8 cellular contexts compared by ENCODE assay signal in the genomic region with DNA sequence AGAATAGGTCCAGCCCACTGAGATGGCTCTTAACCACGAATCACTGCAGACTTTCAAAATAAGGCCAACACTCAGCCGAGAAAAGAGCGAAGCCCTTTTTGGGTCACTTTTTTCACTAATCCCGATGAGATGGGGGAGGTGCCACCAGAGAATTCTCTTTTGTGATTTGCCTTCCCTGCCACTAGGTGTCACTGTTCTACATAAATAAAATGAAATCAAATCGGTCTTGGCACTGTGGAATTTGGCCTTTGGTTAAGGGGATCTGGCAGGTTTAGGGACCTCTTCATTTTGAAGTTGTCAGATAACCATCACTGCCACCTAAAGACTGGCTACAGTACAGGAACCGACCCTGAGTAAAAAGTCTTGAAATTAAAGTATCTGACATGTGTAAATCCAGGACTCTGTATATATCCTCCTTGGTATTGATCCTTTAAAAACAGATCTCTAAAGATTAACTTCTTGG.
A peak's percentile ranks its signal among the peaks of the same experiment; 100 is the strongest.
DNase-seq lines count a peak whose midpoint lies in the region; ATAC-seq and TF ChIP-seq lines count a peak whose summit lies in the region.

No MANE protein-coding gene starts in this region.

- no peak overlapping the region for H2AK5ac ChIP-seq in neuronal stem cell (ENCODE audit: low read depth, low read length)

- peaks cover 0 to 2% of the 10 kb centered on the region in 2 donors for H3K4me1 ChIP-seq in neuronal stem cell (ENCODE audit: control insufficient read depth in 2 of 2, insufficient read depth in 1 of 2, low read depth in 1 of 2, low read length in 2 of 2)

- H2BK5ac ChIP-seq in neuronal stem cell (ENCODE audit: low read length) = no peak overlapping the region

- CTCF ChIA-PET in HEK293T (lab: Yijun Ruan, JAX) = interaction anchor here (0.6 kb wide), 1 partner anchor 155 kb away, joined by 3 read pairs; no protein-coding TSS in a partner anchor

- H3K9me3 ChIP-seq in neuronal stem cell (replicated peaks in 1 of 2; ENCODE audit: control insufficient read depth in 2 of 2, insufficient read depth in 1 of 2, low read depth in 1 of 2, low read length in 2 of 2) = no peaks in the 10 kb centered on the region

- no CpG with 5 or more reads among the region's 6 CpGs for WGBS in neuronal stem cell (ENCODE audit: extremely low coverage in 2 of 2, insufficient read length in 2 of 2, insufficient replicate concordance in 1 of 2), 2 donors

- H3K27ac ChIP-seq in neuronal stem cell (replicated peaks; ENCODE audit: low read length) = no peak overlapping the region

- POLR2A ChIA-PET in HEK293T (lab: Yijun Ruan, JAX) = no interaction called here

- H3K14ac ChIP-seq in neuronal stem cell (ENCODE audit: low read length) = no peak overlapping the region

- H3K4ac ChIP-seq in neuronal stem cell (ENCODE audit: low read length) = no peak overlapping the region

- H4K91ac ChIP-seq in neuronal stem cell (ENCODE audit: low read depth, low read length, poor library complexity) = no peak overlapping the region

- H3K4me2 ChIP-seq in neuronal stem cell (ENCODE audit: insufficient read depth, low read length, poor library complexity, severe bottlenecking) = no peak overlapping the region

- no peaks in the 10 kb centered on the region for H3K79me1 ChIP-seq in neuronal stem cell (ENCODE audit: low read depth, low read length)

- no peak overlapping the region for H2BK12ac ChIP-seq in neuronal stem cell (ENCODE audit: low read length)

- peak overlapping the region; percentile 50 for H2AFZ ChIP-seq in neuronal stem cell (ENCODE audit: low read length)

- no peak overlapping the region for H3K18ac ChIP-seq in neuronal stem cell (ENCODE audit: low read length)

- H2BK15ac ChIP-seq in neuronal stem cell (ENCODE audit: low read length) = no peak overlapping the region

- peak; percentile 69 for TF ChIP-seq CTCF in fibroblast of pulmonary artery (IDR thresholded peaks at IDR 0.05; ENCODE audit: low read length, missing control alignments)

- ATAC-seq in HG02623 (IDR thresholded peaks at IDR 0.05; ENCODE audit: unreplicated experiment) = no peak
- ATAC-seq in GM19397 (IDR thresholded peaks at IDR 0.05; ENCODE audit: unreplicated experiment) = no peak

- no peak overlapping the region for H3K9ac ChIP-seq in neuronal stem cell (ENCODE audit: low read depth, low read length, poor library complexity)

- H3K36me3 ChIP-seq in neuronal stem cell (replicated peaks in 1 of 2; ENCODE audit: control insufficient read depth in 2 of 2, insufficient read depth in 2 of 2, low read length in 2 of 2) = no peaks in the 10 kb centered on the region

- DNase-seq in COLO829 (ENCODE audit: low spot score) (peak; percentile 34), HEK293T (ENCODE audit: extremely low spot score) (peak; percentile 36), NCI-H460 (ENCODE audit: extremely low read depth, low read depth) (peak; percentile 44), fibroblast of pulmonary artery (ENCODE audit: low read depth) (peak; percentile 62), neuronal stem cell (ENCODE audit: low spot score) (peak; percentile 61)
- peak; percentile 1 for DNase-seq in activated CD4-positive, alpha-beta T cell treated with anti-CD3 and anti-CD28 coated beads, Interleukin-2, amount 50 U/mL, for 1 hour

- no peak overlapping the region for H3K4me3 ChIP-seq in fibroblast of pulmonary artery (replicated peaks; ENCODE audit: low read depth, low read length)
- H3K4me3 ChIP-seq in neuronal stem cell (ENCODE audit: low read length in 2 of 2) = no peak overlapping the region

- H4K8ac ChIP-seq in neuronal stem cell (ENCODE audit: low read depth, low read length) = no peak overlapping the region

- H3K23ac ChIP-seq in neuronal stem cell (ENCODE audit: low read depth, low read length, poor library complexity) = no peak overlapping the region

- H3K27me3 ChIP-seq in neuronal stem cell (ENCODE audit: control insufficient read depth in 3 of 3, insufficient read depth in 3 of 3, low read depth in 1 of 3, low read length in 3 of 3) = no peaks in the 10 kb centered on the region

- H2BK120ac ChIP-seq in neuronal stem cell (ENCODE audit: low read depth, low read length) = no peak overlapping the region

TF ChIP-seq in HEK293T, 16 proteins besides CTCF, POLR2A, EP300 and RAD21:
- no peak for TF ChIP-seq SUZ12 (IDR thresholded peaks at IDR 0.05)
- no peak for TF ChIP-seq NFRKB (IDR thresholded peaks at IDR 0.05)
- TF ChIP-seq FOXA1 (IDR thresholded peaks at IDR 0.05) = no peak
- no peak for TF ChIP-seq BHLHE40 (IDR thresholded peaks at IDR 0.05; ENCODE audit: borderline replicate concordance)
- TF ChIP-seq ZNF384 (IDR thresholded peaks at IDR 0.05) = no peak
- no peak for TF ChIP-seq ELF4 (IDR thresholded peaks at IDR 0.05)
- TF ChIP-seq CTBP1 (IDR thresholded peaks at IDR 0.05; ENCODE audit: borderline replicate concordance) = no peak
- no peak for TF ChIP-seq TARDBP (IDR thresholded peaks at IDR 0.05)
- TF ChIP-seq FOXK2 (IDR thresholded peaks at IDR 0.05) = no peak
- no peak for TF ChIP-seq L3MBTL2 (conservative IDR thresholded peaks at IDR 0.05)
- no peak for TF ChIP-seq LEF1 (IDR thresholded peaks at IDR 0.05; ENCODE audit: borderline replicate concordance)
- TF ChIP-seq ARNT (IDR thresholded peaks at IDR 0.05) = no peak
- no peak for TF ChIP-seq HDGF (IDR thresholded peaks at IDR 0.05; ENCODE audit: borderline replicate concordance)
- TF ChIP-seq, protein P1, sequence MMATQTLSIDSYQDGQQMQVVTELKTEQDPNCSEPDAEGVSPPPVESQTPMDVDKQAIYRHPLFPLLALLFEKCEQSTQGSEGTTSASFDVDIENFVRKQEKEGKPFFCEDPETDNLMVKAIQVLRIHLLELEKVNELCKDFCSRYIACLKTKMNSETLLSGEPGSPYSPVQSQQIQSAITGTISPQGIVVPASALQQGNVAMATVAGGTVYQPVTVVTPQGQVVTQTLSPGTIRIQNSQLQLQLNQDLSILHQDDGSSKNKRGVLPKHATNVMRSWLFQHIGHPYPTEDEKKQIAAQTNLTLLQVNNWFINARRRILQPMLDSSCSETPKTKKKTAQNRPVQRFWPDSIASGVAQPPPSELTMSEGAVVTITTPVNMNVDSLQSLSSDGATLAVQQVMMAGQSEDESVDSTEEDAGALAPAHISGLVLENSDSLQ (IDR thresholded peaks at IDR 0.05) = no peak
- no peak for TF ChIP-seq SP1 (IDR thresholded peaks at IDR 0.05)
- TF ChIP-seq FOXM1 (IDR thresholded peaks at IDR 0.05; ENCODE audit: borderline replicate concordance) = no peak

Comparison
In these comparisons a context has a peak if more than half of its experiments do, and no peak if none do; other contexts are left out.
1. DNase-seq: peak in every context shown above with its lines; median percentile 62 in fibroblast of pulmonary artery; 61 in neuronal stem cell; 44 in NCI-H460; 36 in HEK293T; 34 in COLO829; 1 in activated CD4-positive, alpha-beta T cell treated with anti-CD3 and anti-CD28 coated beads, Interleukin-2, amount 50 U/mL, for 1 hour.